In genomic region chr18:24426398-24427294, GRCh38 we compare ENCODE assay signal across 1 cellular context.
TF ChIP-seq lines count a peak whose summit lies in the region.

TSS of gene IMPACT (plus strand) at chr18:24426670. CDS start at chr18:24426757, 87 bp downstream.

TF ChIP-seq in K562, 482 proteins besides CTCF, POLR2A, EP300 and RAD21 (continued from another document and continues in another):
- TF ChIP-seq, protein P1, sequence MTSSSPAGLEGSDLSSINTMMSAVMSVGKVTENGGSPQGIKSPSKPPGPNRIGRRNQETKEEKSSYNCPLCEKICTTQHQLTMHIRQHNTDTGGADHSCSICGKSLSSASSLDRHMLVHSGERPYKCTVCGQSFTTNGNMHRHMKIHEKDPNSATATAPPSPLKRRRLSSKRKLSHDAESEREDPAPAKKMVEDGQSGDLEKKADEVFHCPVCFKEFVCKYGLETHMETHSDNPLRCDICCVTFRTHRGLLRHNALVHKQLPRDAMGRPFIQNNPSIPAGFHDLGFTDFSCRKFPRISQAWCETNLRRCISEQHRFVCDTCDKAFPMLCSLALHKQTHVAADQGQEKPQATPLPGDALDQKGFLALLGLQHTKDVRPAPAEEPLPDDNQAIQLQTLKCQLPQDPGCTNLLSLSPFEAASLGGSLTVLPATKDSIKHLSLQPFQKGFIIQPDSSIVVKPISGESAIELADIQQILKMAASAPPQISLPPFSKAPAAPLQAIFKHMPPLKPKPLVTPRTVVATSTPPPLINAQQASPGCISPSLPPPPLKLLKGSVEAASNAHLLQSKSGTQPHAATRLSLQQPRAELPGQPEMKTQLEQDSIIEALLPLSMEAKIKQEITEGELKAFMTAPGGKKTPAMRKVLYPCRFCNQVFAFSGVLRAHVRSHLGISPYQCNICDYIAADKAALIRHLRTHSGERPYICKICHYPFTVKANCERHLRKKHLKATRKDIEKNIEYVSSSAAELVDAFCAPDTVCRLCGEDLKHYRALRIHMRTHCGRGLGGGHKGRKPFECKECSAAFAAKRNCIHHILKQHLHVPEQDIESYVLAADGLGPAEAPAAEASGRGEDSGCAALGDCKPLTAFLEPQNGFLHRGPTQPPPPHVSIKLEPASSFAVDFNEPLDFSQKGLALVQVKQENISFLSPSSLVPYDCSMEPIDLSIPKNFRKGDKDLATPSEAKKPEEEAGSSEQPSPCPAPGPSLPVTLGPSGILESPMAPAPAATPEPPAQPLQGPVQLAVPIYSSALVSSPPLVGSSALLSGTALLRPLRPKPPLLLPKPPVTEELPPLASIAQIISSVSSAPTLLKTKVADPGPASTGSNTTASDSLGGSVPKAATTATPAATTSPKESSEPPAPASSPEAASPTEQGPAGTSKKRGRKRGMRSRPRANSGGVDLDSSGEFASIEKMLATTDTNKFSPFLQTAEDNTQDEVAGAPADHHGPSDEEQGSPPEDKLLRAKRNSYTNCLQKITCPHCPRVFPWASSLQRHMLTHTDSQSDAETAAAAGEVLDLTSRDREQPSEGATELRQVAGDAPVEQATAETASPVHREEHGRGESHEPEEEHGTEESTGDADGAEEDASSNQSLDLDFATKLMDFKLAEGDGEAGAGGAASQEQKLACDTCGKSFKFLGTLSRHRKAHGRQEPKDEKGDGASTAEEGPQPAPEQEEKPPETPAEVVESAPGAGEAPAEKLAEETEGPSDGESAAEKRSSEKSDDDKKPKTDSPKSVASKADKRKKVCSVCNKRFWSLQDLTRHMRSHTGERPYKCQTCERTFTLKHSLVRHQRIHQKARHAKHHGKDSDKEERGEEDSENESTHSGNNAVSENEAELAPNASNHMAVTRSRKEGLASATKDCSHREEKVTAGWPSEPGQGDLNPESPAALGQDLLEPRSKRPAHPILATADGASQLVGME (CRISPR knock-in tag; IDR thresholded peaks at IDR 0.05): peak; percentile 83; the same call in 1 of the 2 replicates
- TF ChIP-seq, protein P2, sequence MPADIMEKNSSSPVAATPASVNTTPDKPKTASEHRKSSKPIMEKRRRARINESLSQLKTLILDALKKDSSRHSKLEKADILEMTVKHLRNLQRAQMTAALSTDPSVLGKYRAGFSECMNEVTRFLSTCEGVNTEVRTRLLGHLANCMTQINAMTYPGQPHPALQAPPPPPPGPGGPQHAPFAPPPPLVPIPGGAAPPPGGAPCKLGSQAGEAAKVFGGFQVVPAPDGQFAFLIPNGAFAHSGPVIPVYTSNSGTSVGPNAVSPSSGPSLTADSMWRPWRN (IDR thresholded peaks at IDR 0.05; ENCODE audit: low read depth): no peak
- TF ChIP-seq CEBPB (tag; IDR thresholded peaks at IDR 0.05): no peak
- no peak for TF ChIP-seq NKRF (IDR thresholded peaks at IDR 0.05; ENCODE audit: borderline replicate concordance)
- no peak for TF ChIP-seq SNIP1 (IDR thresholded peaks at IDR 0.05; ENCODE audit: low read depth)
- TF ChIP-seq, protein P3, sequence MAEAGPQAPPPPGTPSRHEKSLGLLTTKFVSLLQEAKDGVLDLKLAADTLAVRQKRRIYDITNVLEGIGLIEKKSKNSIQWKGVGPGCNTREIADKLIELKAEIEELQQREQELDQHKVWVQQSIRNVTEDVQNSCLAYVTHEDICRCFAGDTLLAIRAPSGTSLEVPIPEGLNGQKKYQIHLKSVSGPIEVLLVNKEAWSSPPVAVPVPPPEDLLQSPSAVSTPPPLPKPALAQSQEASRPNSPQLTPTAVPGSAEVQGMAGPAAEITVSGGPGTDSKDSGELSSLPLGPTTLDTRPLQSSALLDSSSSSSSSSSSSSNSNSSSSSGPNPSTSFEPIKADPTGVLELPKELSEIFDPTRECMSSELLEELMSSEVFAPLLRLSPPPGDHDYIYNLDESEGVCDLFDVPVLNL (CRISPR knock-in tag; IDR thresholded peaks at IDR 0.05; ENCODE audit: low read depth): no peak
- no peak for TF ChIP-seq IRF9 (tag; IDR thresholded peaks at IDR 0.05)
- no peak for TF ChIP-seq PBX2 (CRISPR knock-in tag; IDR thresholded peaks at IDR 0.05; ENCODE audit: low read depth)
- TF ChIP-seq PBX2 (tag; conservative IDR thresholded peaks at IDR 0.05; ENCODE audit: low read depth): no peak
- TF ChIP-seq, protein P4, sequence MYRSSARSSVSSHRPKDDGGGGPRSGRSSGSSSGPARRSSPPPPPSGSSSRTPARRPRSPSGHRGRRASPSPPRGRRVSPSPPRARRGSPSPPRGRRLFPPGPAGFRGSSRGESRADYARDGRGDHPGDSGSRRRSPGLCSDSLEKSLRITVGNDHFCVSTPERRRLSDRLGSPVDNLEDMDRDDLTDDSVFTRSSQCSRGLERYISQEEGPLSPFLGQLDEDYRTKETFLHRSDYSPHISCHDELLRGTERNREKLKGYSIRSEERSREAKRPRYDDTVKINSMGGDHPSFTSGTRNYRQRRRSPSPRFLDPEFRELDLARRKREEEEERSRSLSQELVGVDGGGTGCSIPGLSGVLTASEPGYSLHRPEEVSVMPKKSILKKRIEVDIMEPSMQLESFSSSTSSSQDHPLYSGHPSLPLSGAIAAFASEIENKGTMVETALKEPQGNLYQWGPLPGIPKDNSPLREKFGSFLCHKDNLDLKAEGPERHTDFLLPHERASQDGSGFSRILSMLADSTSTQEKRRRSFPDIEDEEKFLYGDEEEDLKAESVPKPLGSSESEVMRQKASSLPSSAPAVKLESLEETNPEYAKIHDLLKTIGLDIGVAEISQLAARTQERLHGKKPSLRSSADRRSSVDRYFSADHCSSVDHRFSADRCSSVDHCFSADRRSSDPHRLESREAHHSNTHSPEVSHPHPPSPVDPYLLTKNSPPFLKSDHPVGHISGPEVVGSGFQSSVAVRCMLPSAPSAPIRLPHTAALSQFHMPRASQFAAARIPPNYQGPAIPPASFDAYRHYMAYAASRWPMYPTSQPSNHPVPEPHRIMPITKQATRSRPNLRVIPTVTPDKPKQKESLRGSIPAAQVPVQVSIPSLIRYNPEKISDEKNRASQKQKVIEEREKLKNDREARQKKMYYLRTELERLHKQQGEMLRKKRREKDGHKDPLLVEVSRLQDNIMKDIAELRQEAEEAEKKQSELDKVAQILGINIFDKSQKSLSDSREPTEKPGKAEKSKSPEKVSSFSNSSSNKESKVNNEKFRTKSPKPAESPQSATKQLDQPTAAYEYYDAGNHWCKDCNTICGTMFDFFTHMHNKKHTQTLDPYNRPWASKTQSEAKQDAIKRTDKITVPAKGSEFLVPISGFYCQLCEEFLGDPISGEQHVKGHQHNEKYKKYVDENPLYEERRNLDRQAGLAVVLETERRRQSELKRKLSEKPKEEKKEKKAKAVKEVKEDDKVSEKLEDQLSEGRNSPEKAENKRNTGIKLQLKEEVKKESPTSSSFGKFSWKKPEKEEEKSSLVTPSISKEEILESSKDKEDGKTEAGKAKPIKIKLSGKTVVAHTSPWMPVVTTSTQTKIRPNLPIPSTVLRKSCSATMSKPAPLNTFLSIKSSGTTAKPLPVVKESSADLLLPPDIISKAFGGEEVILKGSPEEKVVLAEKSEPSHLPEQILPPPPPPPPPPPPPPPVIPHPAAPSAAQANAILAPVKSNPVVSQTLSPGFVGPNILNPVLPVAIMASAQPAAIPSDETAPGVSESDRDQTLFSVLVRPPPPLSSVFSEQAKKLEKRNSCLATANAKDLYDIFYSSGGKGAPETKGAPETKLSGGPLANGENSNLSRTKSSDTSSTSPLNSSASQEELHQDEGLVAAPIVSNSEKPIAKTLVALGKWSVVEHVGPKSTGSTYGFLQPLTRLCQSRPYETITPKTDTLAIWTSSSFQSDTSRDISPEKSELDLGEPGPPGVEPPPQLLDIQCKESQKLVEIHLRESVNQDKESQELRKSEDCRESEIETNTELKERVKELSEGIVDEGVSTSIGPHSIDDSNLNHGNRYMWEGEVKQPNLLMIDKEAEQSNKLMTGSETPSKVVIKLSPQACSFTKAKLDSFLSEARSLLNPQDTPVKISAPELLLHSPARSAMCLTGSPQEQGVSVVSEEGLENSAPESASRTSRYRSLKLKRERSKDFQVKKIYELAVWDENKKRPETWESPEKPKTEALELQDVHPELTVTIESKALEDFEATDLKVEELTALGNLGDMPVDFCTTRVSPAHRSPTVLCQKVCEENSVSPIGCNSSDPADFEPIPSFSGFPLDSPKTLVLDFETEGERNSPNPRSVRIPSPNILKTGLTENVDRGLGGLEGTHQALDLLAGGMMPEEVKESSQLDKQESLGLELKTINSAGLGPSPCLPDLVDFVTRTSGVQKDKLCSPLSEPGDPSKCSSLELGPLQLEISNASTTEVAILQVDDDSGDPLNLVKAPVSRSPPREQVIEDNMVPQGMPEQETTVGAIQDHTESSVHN (IDR thresholded peaks at IDR 0.05; ENCODE audit: borderline replicate concordance in 1 of 2, low read depth in 1 of 2): no peak
- no peak for TF ChIP-seq NFE2L1 (tag; IDR thresholded peaks at IDR 0.05; ENCODE audit: borderline replicate concordance, low read depth)
- TF ChIP-seq, protein P5, sequence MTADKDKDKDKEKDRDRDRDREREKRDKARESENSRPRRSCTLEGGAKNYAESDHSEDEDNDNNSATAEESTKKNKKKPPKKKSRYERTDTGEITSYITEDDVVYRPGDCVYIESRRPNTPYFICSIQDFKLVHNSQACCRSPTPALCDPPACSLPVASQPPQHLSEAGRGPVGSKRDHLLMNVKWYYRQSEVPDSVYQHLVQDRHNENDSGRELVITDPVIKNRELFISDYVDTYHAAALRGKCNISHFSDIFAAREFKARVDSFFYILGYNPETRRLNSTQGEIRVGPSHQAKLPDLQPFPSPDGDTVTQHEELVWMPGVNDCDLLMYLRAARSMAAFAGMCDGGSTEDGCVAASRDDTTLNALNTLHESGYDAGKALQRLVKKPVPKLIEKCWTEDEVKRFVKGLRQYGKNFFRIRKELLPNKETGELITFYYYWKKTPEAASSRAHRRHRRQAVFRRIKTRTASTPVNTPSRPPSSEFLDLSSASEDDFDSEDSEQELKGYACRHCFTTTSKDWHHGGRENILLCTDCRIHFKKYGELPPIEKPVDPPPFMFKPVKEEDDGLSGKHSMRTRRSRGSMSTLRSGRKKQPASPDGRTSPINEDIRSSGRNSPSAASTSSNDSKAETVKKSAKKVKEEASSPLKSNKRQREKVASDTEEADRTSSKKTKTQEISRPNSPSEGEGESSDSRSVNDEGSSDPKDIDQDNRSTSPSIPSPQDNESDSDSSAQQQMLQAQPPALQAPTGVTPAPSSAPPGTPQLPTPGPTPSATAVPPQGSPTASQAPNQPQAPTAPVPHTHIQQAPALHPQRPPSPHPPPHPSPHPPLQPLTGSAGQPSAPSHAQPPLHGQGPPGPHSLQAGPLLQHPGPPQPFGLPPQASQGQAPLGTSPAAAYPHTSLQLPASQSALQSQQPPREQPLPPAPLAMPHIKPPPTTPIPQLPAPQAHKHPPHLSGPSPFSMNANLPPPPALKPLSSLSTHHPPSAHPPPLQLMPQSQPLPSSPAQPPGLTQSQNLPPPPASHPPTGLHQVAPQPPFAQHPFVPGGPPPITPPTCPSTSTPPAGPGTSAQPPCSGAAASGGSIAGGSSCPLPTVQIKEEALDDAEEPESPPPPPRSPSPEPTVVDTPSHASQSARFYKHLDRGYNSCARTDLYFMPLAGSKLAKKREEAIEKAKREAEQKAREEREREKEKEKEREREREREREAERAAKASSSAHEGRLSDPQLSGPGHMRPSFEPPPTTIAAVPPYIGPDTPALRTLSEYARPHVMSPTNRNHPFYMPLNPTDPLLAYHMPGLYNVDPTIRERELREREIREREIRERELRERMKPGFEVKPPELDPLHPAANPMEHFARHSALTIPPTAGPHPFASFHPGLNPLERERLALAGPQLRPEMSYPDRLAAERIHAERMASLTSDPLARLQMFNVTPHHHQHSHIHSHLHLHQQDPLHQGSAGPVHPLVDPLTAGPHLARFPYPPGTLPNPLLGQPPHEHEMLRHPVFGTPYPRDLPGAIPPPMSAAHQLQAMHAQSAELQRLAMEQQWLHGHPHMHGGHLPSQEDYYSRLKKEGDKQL (CRISPR knock-in tag; IDR thresholded peaks at IDR 0.05; ENCODE audit: borderline replicate concordance): no peak
- TF ChIP-seq, protein P6, sequence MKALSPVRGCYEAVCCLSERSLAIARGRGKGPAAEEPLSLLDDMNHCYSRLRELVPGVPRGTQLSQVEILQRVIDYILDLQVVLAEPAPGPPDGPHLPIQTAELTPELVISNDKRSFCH (CRISPR knock-in tag; IDR thresholded peaks at IDR 0.05): no peak
- TF ChIP-seq, protein P6 (tag; IDR thresholded peaks at IDR 0.05): peak; percentile 92
- peak; percentile 85; the same call in 1 of the 2 replicates for TF ChIP-seq ZNF695 (CRISPR knock-in tag; IDR thresholded peaks at IDR 0.05)
- no peak for TF ChIP-seq ZNF282 (CRISPR knock-in tag; IDR thresholded peaks at IDR 0.05)
- TF ChIP-seq NR1H2 (CRISPR knock-in tag; IDR thresholded peaks at IDR 0.05): no peak
- TF ChIP-seq GTF2F1 (IDR thresholded peaks at IDR 0.05; ENCODE audit: low read depth, low read length): 0 out of 2 replicates have a peak, but pooled peaks have one; percentile 22
- peak; percentile 66 for TF ChIP-seq RBBP5 (IDR thresholded peaks at IDR 0.05; ENCODE audit: borderline replicate concordance, insufficient read depth, low read length, poor library complexity, severe bottlenecking)
